Comparison of ENCODE assay signal across 1 cellular context in genomic region chrX:119769388-119769787, GRCh38. TPM values are rescaled to one million over a fixed set of nuclear protein-coding genes. Genes with fewer than 3 reads are reported as not detected.
"Had no signal": no experiment of that assay in that cellular context is flagged by ENCODE, and none has a peak within 500 bp of the region (broad histone marks: within the 10 kb centered on the region; RNA-seq: fewer than 3 reads in every experiment).

No MANE protein-coding gene starts in this region.

RNA-seq across cellular contexts. Expression of gene SOWAHD, which starts 11.0 kb away (rescaled TPM):
- total RNA-seq: cardiac septum had no signal
